Comparison of ENCODE assay signal across 1 cellular context in the genomic region with DNA sequence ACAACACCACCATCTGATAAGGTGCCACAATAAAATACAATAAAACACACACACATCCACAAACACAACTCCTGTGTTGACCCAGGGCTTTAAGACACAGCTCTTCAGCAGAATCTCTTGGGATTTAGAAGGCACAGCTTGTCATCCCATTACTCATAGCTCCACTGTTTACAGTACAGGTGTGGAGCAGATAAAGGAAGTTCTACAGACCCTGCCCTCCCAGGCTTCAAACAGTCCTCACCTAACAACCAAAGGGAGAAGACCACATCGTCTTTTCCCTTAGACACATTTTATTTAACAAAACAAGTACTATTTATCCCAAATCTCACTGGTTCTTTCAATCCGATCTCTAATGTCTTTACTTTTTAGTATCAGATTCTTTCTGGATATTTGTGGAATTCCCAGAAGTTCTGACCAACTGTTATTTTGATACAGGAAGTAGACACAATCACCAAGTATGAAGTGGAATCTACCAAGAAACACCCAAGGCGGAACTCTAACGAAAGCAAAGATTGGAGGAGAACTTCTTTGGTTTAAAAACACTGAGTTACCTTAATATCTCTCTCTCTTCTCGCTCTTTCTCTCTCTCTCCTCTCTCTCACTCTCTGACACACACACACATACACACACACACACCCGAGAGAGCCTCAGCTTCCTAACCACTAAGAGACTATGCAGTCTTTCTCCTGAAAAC.
TF ChIP-seq lines count a peak whose summit lies in the region.

No MANE protein-coding gene starts in this region.

TF ChIP-seq in HepG2, 621 proteins besides CTCF, POLR2A, EP300 and RAD21 (continued from another document and continues in another):
- TF ChIP-seq, protein P1, sequence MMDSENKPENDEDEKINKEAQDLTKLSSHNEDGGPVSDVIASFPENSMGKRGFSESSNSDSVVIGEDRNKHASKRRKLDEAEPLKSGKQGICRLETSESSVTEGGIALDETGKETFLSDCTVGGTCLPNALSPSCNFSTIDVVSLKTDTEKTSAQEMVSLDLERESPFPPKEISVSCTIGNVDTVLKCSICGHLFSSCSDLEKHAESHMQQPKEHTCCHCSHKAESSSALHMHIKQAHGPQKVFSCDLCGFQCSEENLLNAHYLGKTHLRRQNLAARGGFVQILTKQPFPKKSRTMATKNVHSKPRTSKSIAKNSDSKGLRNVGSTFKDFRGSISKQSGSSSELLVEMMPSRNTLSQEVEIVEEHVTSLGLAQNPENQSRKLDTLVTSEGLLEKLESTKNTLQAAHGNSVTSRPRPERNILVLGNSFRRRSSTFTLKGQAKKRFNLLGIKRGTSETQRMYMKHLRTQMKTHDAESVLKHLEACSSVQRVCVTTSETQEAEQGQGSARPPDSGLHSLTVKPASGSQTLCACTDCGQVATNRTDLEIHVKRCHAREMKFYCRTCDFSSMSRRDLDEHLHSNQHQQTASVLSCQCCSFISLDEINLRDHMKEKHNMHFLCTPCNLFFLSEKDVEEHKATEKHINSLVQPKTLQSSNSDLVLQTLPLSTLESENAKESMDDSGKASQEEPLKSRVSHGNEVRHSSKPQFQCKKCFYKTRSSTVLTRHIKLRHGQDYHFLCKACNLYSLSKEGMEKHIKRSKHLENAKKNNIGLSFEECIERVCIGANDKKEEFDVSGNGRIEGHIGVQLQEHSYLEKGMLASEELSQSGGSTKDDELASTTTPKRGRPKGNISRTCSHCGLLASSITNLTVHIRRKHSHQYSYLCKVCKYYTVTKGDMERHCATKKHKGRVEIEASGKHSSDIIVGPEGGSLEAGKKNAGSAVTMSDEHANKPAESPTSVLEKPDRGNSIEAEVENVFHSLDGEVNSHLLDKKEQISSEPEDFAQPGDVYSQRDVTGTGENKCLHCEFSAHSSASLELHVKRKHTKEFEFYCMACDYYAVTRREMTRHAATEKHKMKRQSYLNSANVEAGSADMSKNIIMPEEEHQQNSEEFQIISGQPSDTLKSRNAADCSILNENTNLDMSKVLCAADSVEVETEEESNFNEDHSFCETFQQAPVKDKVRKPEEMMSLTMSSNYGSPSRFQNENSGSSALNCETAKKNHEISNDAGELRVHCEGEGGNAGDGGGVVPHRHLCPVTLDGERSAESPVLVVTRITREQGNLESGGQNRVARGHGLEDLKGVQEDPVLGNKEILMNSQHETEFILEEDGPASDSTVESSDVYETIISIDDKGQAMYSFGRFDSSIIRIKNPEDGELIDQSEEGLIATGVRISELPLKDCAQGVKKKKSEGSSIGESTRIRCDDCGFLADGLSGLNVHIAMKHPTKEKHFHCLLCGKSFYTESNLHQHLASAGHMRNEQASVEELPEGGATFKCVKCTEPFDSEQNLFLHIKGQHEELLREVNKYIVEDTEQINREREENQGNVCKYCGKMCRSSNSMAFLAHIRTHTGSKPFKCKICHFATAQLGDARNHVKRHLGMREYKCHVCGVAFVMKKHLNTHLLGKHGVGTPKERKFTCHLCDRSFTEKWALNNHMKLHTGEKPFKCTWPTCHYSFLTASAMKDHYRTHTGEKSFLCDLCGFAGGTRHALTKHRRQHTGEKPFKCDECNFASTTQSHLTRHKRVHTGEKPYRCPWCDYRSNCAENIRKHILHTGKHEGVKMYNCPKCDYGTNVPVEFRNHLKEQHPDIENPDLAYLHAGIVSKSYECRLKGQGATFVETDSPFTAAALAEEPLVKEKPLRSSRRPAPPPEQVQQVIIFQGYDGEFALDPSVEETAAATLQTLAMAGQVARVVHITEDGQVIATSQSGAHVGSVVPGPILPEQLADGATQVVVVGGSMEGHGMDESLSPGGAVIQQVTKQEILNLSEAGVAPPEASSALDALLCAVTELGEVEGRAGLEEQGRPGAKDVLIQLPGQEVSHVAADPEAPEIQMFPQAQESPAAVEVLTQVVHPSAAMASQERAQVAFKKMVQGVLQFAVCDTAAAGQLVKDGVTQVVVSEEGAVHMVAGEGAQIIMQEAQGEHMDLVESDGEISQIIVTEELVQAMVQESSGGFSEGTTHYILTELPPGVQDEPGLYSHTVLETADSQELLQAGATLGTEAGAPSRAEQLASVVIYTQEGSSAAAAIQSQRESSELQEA (CRISPR knock-in tag; IDR thresholded peaks at IDR 0.05; ENCODE audit: not compliant biosample characterization) = no peak
- TF ChIP-seq ZEB1 (IDR thresholded peaks at IDR 0.05; ENCODE audit: insufficient replicate concordance, low read depth) (peak; percentile 88), PAF1 (CRISPR knock-in tag; IDR thresholded peaks at IDR 0.05) (no peak), ZNF616 (CRISPR knock-in tag; IDR thresholded peaks at IDR 0.05; ENCODE audit: low read depth) (no peak), KDM4B (CRISPR knock-in tag; IDR thresholded peaks at IDR 0.05) (no peak), ZNF329 (CRISPR knock-in tag; IDR thresholded peaks at IDR 0.05; ENCODE audit: low read depth) (no peak), REL (CRISPR knock-in tag; conservative IDR thresholded peaks at IDR 0.05) (no peak), TEAD3 (CRISPR knock-in tag; optimal IDR thresholded peaks at IDR 0.05; ENCODE audit: borderline replicate concordance) (peak; percentile 17), POLR2AphosphoS5 (IDR thresholded peaks at IDR 0.05; ENCODE audit: low read depth, low read length) (no peak), ZNF101 (CRISPR knock-in tag; IDR thresholded peaks at IDR 0.05; ENCODE audit: borderline replicate concordance, low read depth) (no peak), ZNF331 (CRISPR knock-in tag; IDR thresholded peaks at IDR 0.05) (no peak), ZNF558 (CRISPR knock-in tag; IDR thresholded peaks at IDR 0.05; ENCODE audit: borderline replicate concordance) (no peak), ZSCAN31 (CRISPR knock-in tag; IDR thresholded peaks at IDR 0.05; ENCODE audit: low read depth) (no peak), SNRNP70 (IDR thresholded peaks at IDR 0.05; ENCODE audit: low read depth, low read length) (no peak), ZNF263 (CRISPR knock-in tag; IDR thresholded peaks at IDR 0.05) (no peak), SYNCRIP (IDR thresholded peaks at IDR 0.05; ENCODE audit: insufficient read depth, low read depth, low read length) (no peak), PHB2 (IDR thresholded peaks at IDR 0.05; ENCODE audit: partially characterized antibody) (no peak), ZNF660 (CRISPR knock-in tag; IDR thresholded peaks at IDR 0.05; ENCODE audit: borderline replicate concordance, low read depth) (no peak), ZNF883 (CRISPR knock-in tag; IDR thresholded peaks at IDR 0.05; ENCODE audit: not compliant biosample characterization) (no peak), ZSCAN22 (CRISPR knock-in tag; IDR thresholded peaks at IDR 0.05) (no peak), ZNF839 (CRISPR knock-in tag; IDR thresholded peaks at IDR 0.05; ENCODE audit: borderline replicate concordance) (no peak), ZNF678 (CRISPR knock-in tag; IDR thresholded peaks at IDR 0.05) (no peak), ZNF431 (CRISPR knock-in tag; IDR thresholded peaks at IDR 0.05; ENCODE audit: borderline replicate concordance, low read depth) (no peak), ZNF30 (CRISPR knock-in tag; IDR thresholded peaks at IDR 0.05) (no peak), SALL1 (CRISPR knock-in tag; IDR thresholded peaks at IDR 0.05) (no peak), ZNF317 (CRISPR knock-in tag; IDR thresholded peaks at IDR 0.05) (no peak), ZFAT (CRISPR knock-in tag; conservative IDR thresholded peaks at IDR 0.05) (no peak), ZNF766 (CRISPR knock-in tag; IDR thresholded peaks at IDR 0.05; ENCODE audit: borderline replicate concordance) (no peak), RARA (CRISPR knock-in tag; IDR thresholded peaks at IDR 0.05) (peak; percentile 21; the same call in 1 of the 2 replicates), SAP130 (CRISPR knock-in tag; IDR thresholded peaks at IDR 0.05; ENCODE audit: low read depth) (peak; percentile 59), ZNF335 (CRISPR knock-in tag; IDR thresholded peaks at IDR 0.05) (no peak), ZNF747 (CRISPR knock-in tag; IDR thresholded peaks at IDR 0.05; ENCODE audit: borderline replicate concordance) (no peak)
- TF ChIP-seq, protein P2, sequence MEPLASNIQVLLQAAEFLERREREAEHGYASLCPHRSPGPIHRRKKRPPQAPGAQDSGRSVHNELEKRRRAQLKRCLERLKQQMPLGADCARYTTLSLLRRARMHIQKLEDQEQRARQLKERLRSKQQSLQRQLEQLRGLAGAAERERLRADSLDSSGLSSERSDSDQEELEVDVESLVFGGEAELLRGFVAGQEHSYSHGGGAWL (CRISPR knock-in tag; IDR thresholded peaks at IDR 0.05) = no peak
- TF ChIP-seq, protein P3, sequence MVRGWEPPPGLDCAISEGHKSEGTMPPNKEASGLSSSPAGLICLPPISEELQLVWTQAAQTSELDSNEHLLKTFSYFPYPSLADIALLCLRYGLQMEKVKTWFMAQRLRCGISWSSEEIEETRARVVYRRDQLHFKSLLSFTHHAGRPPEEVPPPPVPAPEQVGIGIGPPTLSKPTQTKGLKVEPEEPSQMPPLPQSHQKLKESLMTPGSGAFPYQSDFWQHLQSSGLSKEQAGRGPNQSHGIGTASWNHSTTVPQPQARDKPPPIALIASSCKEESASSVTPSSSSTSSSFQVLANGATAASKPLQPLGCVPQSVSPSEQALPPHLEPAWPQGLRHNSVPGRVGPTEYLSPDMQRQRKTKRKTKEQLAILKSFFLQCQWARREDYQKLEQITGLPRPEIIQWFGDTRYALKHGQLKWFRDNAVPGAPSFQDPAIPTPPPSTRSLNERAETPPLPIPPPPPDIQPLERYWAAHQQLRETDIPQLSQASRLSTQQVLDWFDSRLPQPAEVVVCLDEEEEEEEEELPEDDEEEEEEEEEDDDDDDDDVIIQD (CRISPR knock-in tag; IDR thresholded peaks at IDR 0.05; ENCODE audit: low read depth) = peak; percentile 21; the same call in 1 of the 2 replicates
- TF ChIP-seq, protein P4, sequence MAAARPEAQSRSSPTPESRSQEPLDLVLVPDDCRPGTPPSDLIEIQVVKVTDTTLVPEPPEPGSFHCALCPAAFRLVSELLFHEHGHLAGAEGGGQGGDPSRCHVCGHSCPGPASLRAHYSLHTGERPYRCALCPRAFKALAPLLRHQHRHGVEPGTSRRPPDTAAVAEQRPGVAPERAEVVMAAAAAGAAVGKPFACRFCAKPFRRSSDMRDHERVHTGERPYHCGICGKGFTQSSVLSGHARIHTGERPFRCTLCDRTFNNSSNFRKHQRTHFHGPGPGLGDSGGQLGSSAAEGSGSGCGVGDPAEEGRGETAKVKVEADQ (CRISPR knock-in tag; IDR thresholded peaks at IDR 0.05; ENCODE audit: borderline replicate concordance) = 0 out of 2 replicates have a peak, but pooled peaks have one; percentile 26
- TF ChIP-seq, protein P5, sequence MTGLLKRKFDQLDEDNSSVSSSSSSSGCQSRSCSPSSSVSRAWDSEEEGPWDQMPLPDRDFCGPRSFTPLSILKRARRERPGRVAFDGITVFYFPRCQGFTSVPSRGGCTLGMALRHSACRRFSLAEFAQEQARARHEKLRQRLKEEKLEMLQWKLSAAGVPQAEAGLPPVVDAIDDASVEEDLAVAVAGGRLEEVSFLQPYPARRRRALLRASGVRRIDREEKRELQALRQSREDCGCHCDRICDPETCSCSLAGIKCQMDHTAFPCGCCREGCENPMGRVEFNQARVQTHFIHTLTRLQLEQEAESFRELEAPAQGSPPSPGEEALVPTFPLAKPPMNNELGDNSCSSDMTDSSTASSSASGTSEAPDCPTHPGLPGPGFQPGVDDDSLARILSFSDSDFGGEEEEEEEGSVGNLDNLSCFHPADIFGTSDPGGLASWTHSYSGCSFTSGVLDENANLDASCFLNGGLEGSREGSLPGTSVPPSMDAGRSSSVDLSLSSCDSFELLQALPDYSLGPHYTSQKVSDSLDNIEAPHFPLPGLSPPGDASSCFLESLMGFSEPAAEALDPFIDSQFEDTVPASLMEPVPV (CRISPR knock-in tag; IDR thresholded peaks at IDR 0.05) = no peak
- TF ChIP-seq, protein P6, sequence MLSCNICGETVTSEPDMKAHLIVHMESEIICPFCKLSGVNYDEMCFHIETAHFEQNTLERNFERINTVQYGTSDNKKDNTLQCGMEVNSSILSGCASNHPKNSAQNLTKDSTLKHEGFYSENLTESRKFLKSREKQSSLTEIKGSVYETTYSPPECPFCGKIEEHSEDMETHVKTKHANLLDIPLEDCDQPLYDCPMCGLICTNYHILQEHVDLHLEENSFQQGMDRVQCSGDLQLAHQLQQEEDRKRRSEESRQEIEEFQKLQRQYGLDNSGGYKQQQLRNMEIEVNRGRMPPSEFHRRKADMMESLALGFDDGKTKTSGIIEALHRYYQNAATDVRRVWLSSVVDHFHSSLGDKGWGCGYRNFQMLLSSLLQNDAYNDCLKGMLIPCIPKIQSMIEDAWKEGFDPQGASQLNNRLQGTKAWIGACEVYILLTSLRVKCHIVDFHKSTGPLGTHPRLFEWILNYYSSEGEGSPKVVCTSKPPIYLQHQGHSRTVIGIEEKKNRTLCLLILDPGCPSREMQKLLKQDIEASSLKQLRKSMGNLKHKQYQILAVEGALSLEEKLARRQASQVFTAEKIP (CRISPR knock-in tag; IDR thresholded peaks at IDR 0.05; ENCODE audit: borderline replicate concordance) = no peak
- TF ChIP-seq, protein P7, sequence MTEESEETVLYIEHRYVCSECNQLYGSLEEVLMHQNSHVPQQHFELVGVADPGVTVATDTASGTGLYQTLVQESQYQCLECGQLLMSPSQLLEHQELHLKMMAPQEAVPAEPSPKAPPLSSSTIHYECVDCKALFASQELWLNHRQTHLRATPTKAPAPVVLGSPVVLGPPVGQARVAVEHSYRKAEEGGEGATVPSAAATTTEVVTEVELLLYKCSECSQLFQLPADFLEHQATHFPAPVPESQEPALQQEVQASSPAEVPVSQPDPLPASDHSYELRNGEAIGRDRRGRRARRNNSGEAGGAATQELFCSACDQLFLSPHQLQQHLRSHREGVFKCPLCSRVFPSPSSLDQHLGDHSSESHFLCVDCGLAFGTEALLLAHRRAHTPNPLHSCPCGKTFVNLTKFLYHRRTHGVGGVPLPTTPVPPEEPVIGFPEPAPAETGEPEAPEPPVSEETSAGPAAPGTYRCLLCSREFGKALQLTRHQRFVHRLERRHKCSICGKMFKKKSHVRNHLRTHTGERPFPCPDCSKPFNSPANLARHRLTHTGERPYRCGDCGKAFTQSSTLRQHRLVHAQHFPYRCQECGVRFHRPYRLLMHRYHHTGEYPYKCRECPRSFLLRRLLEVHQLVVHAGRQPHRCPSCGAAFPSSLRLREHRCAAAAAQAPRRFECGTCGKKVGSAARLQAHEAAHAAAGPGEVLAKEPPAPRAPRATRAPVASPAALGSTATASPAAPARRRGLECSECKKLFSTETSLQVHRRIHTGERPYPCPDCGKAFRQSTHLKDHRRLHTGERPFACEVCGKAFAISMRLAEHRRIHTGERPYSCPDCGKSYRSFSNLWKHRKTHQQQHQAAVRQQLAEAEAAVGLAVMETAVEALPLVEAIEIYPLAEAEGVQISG (CRISPR knock-in tag; IDR thresholded peaks at IDR 0.05) = no peak
- TF ChIP-seq, protein P8, sequence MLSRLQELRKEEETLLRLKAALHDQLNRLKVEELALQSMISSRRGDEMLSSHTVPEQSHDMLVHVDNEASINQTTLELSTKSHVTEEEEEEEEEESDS (CRISPR knock-in tag; IDR thresholded peaks at IDR 0.05; ENCODE audit: borderline replicate concordance) = no peak
- TF ChIP-seq, protein P9, sequence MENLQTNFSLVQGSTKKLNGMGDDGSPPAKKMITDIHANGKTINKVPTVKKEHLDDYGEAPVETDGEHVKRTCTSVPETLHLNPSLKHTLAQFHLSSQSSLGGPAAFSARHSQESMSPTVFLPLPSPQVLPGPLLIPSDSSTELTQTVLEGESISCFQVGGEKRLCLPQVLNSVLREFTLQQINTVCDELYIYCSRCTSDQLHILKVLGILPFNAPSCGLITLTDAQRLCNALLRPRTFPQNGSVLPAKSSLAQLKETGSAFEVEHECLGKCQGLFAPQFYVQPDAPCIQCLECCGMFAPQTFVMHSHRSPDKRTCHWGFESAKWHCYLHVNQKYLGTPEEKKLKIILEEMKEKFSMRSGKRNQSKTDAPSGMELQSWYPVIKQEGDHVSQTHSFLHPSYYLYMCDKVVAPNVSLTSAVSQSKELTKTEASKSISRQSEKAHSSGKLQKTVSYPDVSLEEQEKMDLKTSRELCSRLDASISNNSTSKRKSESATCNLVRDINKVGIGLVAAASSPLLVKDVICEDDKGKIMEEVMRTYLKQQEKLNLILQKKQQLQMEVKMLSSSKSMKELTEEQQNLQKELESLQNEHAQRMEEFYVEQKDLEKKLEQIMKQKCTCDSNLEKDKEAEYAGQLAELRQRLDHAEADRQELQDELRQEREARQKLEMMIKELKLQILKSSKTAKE (CRISPR knock-in tag; IDR thresholded peaks at IDR 0.05; ENCODE audit: borderline replicate concordance) = no peak
